35 cellular contexts compared by ENCODE assay signal in genomic region chr16:5512037-5512436, GRCh38.
"Had no signal": no experiment of that assay in that cellular context is flagged by ENCODE, and none has a peak within 500 bp of the region (broad histone marks: within the 10 kb centered on the region; RNA-seq: fewer than 3 reads in every experiment).

No MANE protein-coding gene starts in this region.

- H3K4me3 Mint-ChIP-seq: activated B cell treated with CpG ODN at 0.5 μM for 24 hours; activated CD8-positive, alpha-beta memory T cell treated with anti-CD3 and anti-CD28 coated beads, Interleukin-2, amount 10 ng/mL, durations not matched to agents 7 days and 5 days; activated CD8-positive, alpha-beta T cell treated with anti-CD3 and anti-CD28 coated beads, Interleukin-2, amount 10 ng/mL, durations not matched to agents 7 days and 5 days; activated naive CD4-positive, alpha-beta T cell treated with anti-CD3 and anti-CD28 coated beads, Interleukin-2, amount 10 ng/mL, durations not matched to agents 7 days and 5 days; activated naive CD8-positive, alpha-beta T cell treated with anti-CD3 and anti-CD28 coated beads, Interleukin-2, amount 10 ng/mL, durations not matched to agents 7 days and 5 days; activated T-helper 1 cell treated with anti-CD3 and anti-CD28 coated beads, Interleukin-12 subunit alpha, Interleukin-12 subunit beta, Interleukin-2, Interleukin-4 antibody, amounts not matched to agents 30 ng/mL and 10 ng/mL and 1 ng/mL, durations not matched to agents 14 hours and 24 hours and 36 hours; brain; T-helper 1 cell treated with Interleukin-12 subunit alpha and Interleukin-12 subunit beta and Interleukin-4 antibody, amounts not matched to agents 30 μg/mL and 1 μg/mL, for 36 hours had no signal

- ATAC-seq: activated CD4-positive, CD25-positive, alpha-beta regulatory T cell treated with anti-CD3 and anti-CD28 coated beads, Interleukin-2, amount 50 U/mL, for 24 hours; activated CD8-positive, alpha-beta memory T cell treated with anti-CD3 and anti-CD28 coated beads, Interleukin-2, amount 10 ng/mL, durations not matched to agents 7 days and 5 days; activated CD8-positive, alpha-beta T cell treated with anti-CD3 and anti-CD28 coated beads, Interleukin-2, amount 10 ng/mL, durations not matched to agents 7 days and 5 days; activated naive CD4-positive, alpha-beta T cell treated with anti-CD3 and anti-CD28 coated beads, Interleukin-2, amount 50 U/mL, for 72 hours; gastroesophageal sphincter; heart right ventricle had no signal

- H3K4me1 Mint-ChIP-seq: activated B cell treated with CpG ODN at 0.5 μM for 24 hours; activated CD8-positive, alpha-beta memory T cell treated with anti-CD3 and anti-CD28 coated beads, Interleukin-2, amount 10 ng/mL, durations not matched to agents 7 days and 5 days; activated naive CD4-positive, alpha-beta T cell treated with anti-CD3 and anti-CD28 coated beads, Interleukin-2, amount 10 ng/mL, durations not matched to agents 7 days and 5 days; activated naive CD8-positive, alpha-beta T cell treated with anti-CD3 and anti-CD28 coated beads, Interleukin-2, amount 10 ng/mL, durations not matched to agents 7 days and 5 days had no signal

- DNase-seq: activated B cell treated with CpG ODN at 0.5 μM for 24 hours; activated CD4-positive, alpha-beta T cell treated with anti-CD3 and anti-CD28 coated beads for 48 hours; activated CD4-positive, alpha-beta T cell treated with anti-CD3 and anti-CD28 coated beads, Interleukin-2, amount 50 U/mL, for 1 hour; activated CD4-positive, alpha-beta T cell treated with anti-CD3 and anti-CD28 coated beads, Interleukin-2, amount 50 U/mL, for 48 hours; activated CD8-positive, alpha-beta memory T cell treated with anti-CD3 and anti-CD28 coated beads, Interleukin-2, amount 10 ng/mL, durations not matched to agents 7 days and 5 days; activated CD8-positive, alpha-beta memory T cell treated with anti-CD3 and anti-CD28 coated beads, Interleukin-2, amount 50 U/mL, for 4 hours; activated CD8-positive, alpha-beta T cell treated with anti-CD3 and anti-CD28 coated beads, Interleukin-2, amount 10 ng/mL, durations not matched to agents 7 days and 5 days; activated gamma-delta T cell; activated naive CD4-positive, alpha-beta T cell; activated naive CD4-positive, alpha-beta T cell treated with anti-CD3 and anti-CD28 coated beads, Interleukin-2, amount 10 ng/mL, durations not matched to agents 7 days and 5 days; activated naive CD8-positive, alpha-beta T cell treated with anti-CD3 and anti-CD28 coated beads, Interleukin-2, amount 10 ng/mL, durations not matched to agents 7 days and 5 days; activated T-cell treated with anti-CD3 and anti-CD28 coated beads, Interleukin-2, amount 50 U/mL, for 1 hour; activated T-cell treated with anti-CD3 and anti-CD28 coated beads, Interleukin-2, amount 50 U/mL, for 48 hours; central memory CD4-positive, alpha-beta T cell; cerebellar nuclear complex; colonic mucosa; effector CD8-positive, alpha-beta T cell; esophagus squamous epithelium; foreskin melanocyte; heart right ventricle; T-helper 9 cell; WERI-Rb-1 had no signal

- H3K27me3 ChIP-seq: ascending aorta, colonic mucosa had no signal

- H3K27ac Mint-ChIP-seq: activated B cell treated with CpG ODN at 0.5 μM for 24 hours; activated CD8-positive, alpha-beta memory T cell treated with anti-CD3 and anti-CD28 coated beads, Interleukin-2, amount 10 ng/mL, durations not matched to agents 7 days and 5 days; activated CD8-positive, alpha-beta T cell treated with anti-CD3 and anti-CD28 coated beads, Interleukin-2, amount 10 ng/mL, durations not matched to agents 7 days and 5 days; activated naive CD4-positive, alpha-beta T cell treated with anti-CD3 and anti-CD28 coated beads, Interleukin-2, amount 10 ng/mL, durations not matched to agents 7 days and 5 days; activated naive CD4-positive, alpha-beta T cell treated with anti-CD3 and anti-CD28 coated beads, Interleukin-2, amount 50 U/mL, for 72 hours; activated naive CD8-positive, alpha-beta T cell treated with anti-CD3 and anti-CD28 coated beads, Interleukin-2, amount 10 ng/mL, durations not matched to agents 7 days and 5 days; activated T-helper 1 cell treated with anti-CD3 and anti-CD28 coated beads, Interleukin-12 subunit alpha, Interleukin-12 subunit beta, Interleukin-2, Interleukin-4 antibody, amounts not matched to agents 30 ng/mL and 10 ng/mL and 1 ng/mL, durations not matched to agents 14 hours and 24 hours and 36 hours; activated T-helper 2 cell treated with anti-CD3 and anti-CD28 coated beads, Interferon-gamma antibody, Interleukin-2, Interleukin-4, amounts not matched to agents 10 μg/mL and 5 μg/mL and 100 μg/mL, durations not matched to agents 14 hours and 24 hours and 36 hours; T-helper 1 cell treated with Interleukin-12 subunit alpha and Interleukin-12 subunit beta and Interleukin-4 antibody, amounts not matched to agents 30 μg/mL and 1 μg/mL, for 36 hours had no signal

- H3K4me1 ChIP-seq: ascending aorta, breast epithelium, colonic mucosa, gastroesophageal sphincter, heart right ventricle had no signal

- FAIRE-seq: endometrium, endothelial cell of umbilical vein had no signal

- H3K4me3 ChIP-seq: ascending aorta, breast epithelium, cardiac muscle cell, colonic mucosa, esophagus squamous epithelium, gastroesophageal sphincter, heart right ventricle had no signal

- H3K36me3 Mint-ChIP-seq: activated CD8-positive, alpha-beta memory T cell treated with anti-CD3 and anti-CD28 coated beads, Interleukin-2, amount 10 ng/mL, durations not matched to agents 7 days and 5 days; activated naive CD4-positive, alpha-beta T cell treated with anti-CD3 and anti-CD28 coated beads, Interleukin-2, amount 10 ng/mL, durations not matched to agents 7 days and 5 days; activated naive CD8-positive, alpha-beta T cell treated with anti-CD3 and anti-CD28 coated beads, Interleukin-2, amount 10 ng/mL, durations not matched to agents 7 days and 5 days; brain had no signal

- H3K27ac ChIP-seq: ascending aorta, cardiac muscle cell, colonic mucosa, epithelial cell of prostate, esophagus squamous epithelium, gastroesophageal sphincter, heart right ventricle, WERI-Rb-1 had no signal

- H3K27me3 Mint-ChIP-seq: activated B cell treated with CpG ODN at 0.5 μM for 24 hours; activated CD8-positive, alpha-beta memory T cell treated with anti-CD3 and anti-CD28 coated beads, Interleukin-2, amount 10 ng/mL, durations not matched to agents 7 days and 5 days; activated naive CD4-positive, alpha-beta T cell treated with anti-CD3 and anti-CD28 coated beads, Interleukin-2, amount 10 ng/mL, durations not matched to agents 7 days and 5 days; activated naive CD8-positive, alpha-beta T cell treated with anti-CD3 and anti-CD28 coated beads, Interleukin-2, amount 10 ng/mL, durations not matched to agents 7 days and 5 days had no signal

- H3K36me3 ChIP-seq: ascending aorta, breast epithelium, cardiac muscle cell, colonic mucosa, esophagus squamous epithelium, gastroesophageal sphincter, heart right ventricle, WERI-Rb-1 had no signal

- H3K9me3 ChIP-seq: ascending aorta, breast epithelium, colonic mucosa, esophagus squamous epithelium had no signal
